Comparison of ENCODE assay signal across 1 cellular context in genomic region chr7:123643495-123644428, GRCh38.
A peak's percentile ranks its signal among the peaks of the same experiment; 100 is the strongest.
TF ChIP-seq lines count a peak whose summit lies in the region.

No MANE protein-coding gene starts in this region.

TF ChIP-seq in HEK293, 187 proteins besides CTCF, POLR2A, EP300 and RAD21 (continued from another document and continues in another):
- TF ChIP-seq TSHZ1 (tag by site-specific recombination; IDR thresholded peaks at IDR 0.05; ENCODE audit: borderline replicate concordance) (peak; percentile 95), ZNF366 (tag by site-specific recombination; conservative IDR thresholded peaks at IDR 0.05) (peak; percentile 85), ZNF549 (tag by site-specific recombination; IDR thresholded peaks at IDR 0.05) (no peak), ZNF645 (tag by site-specific recombination; IDR thresholded peaks at IDR 0.05) (no peak), ZNF26 (tag by site-specific recombination; IDR thresholded peaks at IDR 0.05) (no peak), ZSCAN18 (tag by site-specific recombination; IDR thresholded peaks at IDR 0.05) (no peak), KLF1 (tag by site-specific recombination; IDR thresholded peaks at IDR 0.05) (no peak), ZNF701 (tag by site-specific recombination; IDR thresholded peaks at IDR 0.05) (no peak), ZNF664 (tag by site-specific recombination; IDR thresholded peaks at IDR 0.05) (no peak), ZNF596 (tag by site-specific recombination; IDR thresholded peaks at IDR 0.05) (no peak), ZBTB7A (tag by site-specific recombination; IDR thresholded peaks at IDR 0.05; ENCODE audit: low read depth) (no peak), BCL11B (tag by site-specific recombination; IDR thresholded peaks at IDR 0.05; ENCODE audit: low read depth) (no peak), ATF2 (tag by site-specific recombination; IDR thresholded peaks at IDR 0.05; ENCODE audit: low read depth) (no peak; the same call in 1 of the 2 replicates), ZNF24 (tag by site-specific recombination; IDR thresholded peaks at IDR 0.05) (peak; percentile 69; the same call in 1 of the 2 replicates), TRIM28 (IDR thresholded peaks at IDR 0.05; ENCODE audit: borderline replicate concordance, low read length) (no peak; the same call in 1 of the 2 replicates), KLF7 (tag by site-specific recombination; IDR thresholded peaks at IDR 0.05; ENCODE audit: borderline replicate concordance) (peak; percentile 25; the same call in 1 of the 2 replicates), ZNF292 (tag by site-specific recombination; IDR thresholded peaks at IDR 0.05; ENCODE audit: borderline replicate concordance, low read depth) (no peak), ZNF133 (tag by site-specific recombination; IDR thresholded peaks at IDR 0.05) (no peak), KLF9 (tag by site-specific recombination; IDR thresholded peaks at IDR 0.05; ENCODE audit: low read depth) (no peak), REST (tag by site-specific recombination; IDR thresholded peaks at IDR 0.05) (no peak), ZNF621 (tag by site-specific recombination; IDR thresholded peaks at IDR 0.05) (no peak), ZNF335 (tag by site-specific recombination; conservative IDR thresholded peaks at IDR 0.05) (peak; percentile 95), ZNF146 (tag by site-specific recombination; IDR thresholded peaks at IDR 0.05) (no peak), ZFHX2 (tag by site-specific recombination; conservative IDR thresholded peaks at IDR 0.05) (no peak), ZBTB8A (tag by site-specific recombination; IDR thresholded peaks at IDR 0.05) (no peak), RBAK (tag by site-specific recombination; IDR thresholded peaks at IDR 0.05) (no peak), ZFP41 (tag by site-specific recombination; IDR thresholded peaks at IDR 0.05; ENCODE audit: borderline replicate concordance) (no peak), ZFP3 (tag by site-specific recombination; IDR thresholded peaks at IDR 0.05; ENCODE audit: low read depth) (no peak), ZNF362 (tag by site-specific recombination; IDR thresholded peaks at IDR 0.05) (peak; percentile 67; the same call in 1 of the 2 replicates), ZNF654 (tag by site-specific recombination; IDR thresholded peaks at IDR 0.05; ENCODE audit: low read depth) (no peak), ZNF214 (tag by site-specific recombination; IDR thresholded peaks at IDR 0.05; ENCODE audit: borderline replicate concordance) (no peak), ZNF423 (tag by site-specific recombination; IDR thresholded peaks at IDR 0.05) (no peak), SP2 (tag by site-specific recombination; IDR thresholded peaks at IDR 0.05) (peak; percentile 30; the same call in 1 of the 2 replicates), GLI4 (tag by site-specific recombination; IDR thresholded peaks at IDR 0.05) (no peak), ZNF18 (tag by site-specific recombination; IDR thresholded peaks at IDR 0.05) (no peak), ZNF132 (tag by site-specific recombination; IDR thresholded peaks at IDR 0.05; ENCODE audit: borderline replicate concordance) (no peak), ZSCAN5A (tag by site-specific recombination; IDR thresholded peaks at IDR 0.05) (no peak), SP7 (tag by site-specific recombination; IDR thresholded peaks at IDR 0.05) (peak; percentile 94), GLIS2 (tag by site-specific recombination; IDR thresholded peaks at IDR 0.05) (no peak), MYNN (tag by site-specific recombination; IDR thresholded peaks at IDR 0.05; ENCODE audit: borderline replicate concordance) (no peak), ZNF776 (tag by site-specific recombination; IDR thresholded peaks at IDR 0.05; ENCODE audit: borderline replicate concordance) (no peak), ZNF658 (tag by site-specific recombination; IDR thresholded peaks at IDR 0.05) (no peak), ZBTB20 (tag by site-specific recombination; IDR thresholded peaks at IDR 0.05) (no peak), WT1 (tag by site-specific recombination; IDR thresholded peaks at IDR 0.05) (peak; percentile 46; the same call in 1 of the 2 replicates), ZNF239 (tag by site-specific recombination; IDR thresholded peaks at IDR 0.05) (no peak), ZNF433 (tag by site-specific recombination; IDR thresholded peaks at IDR 0.05; ENCODE audit: low read depth) (no peak), ZNF169 (tag by site-specific recombination; IDR thresholded peaks at IDR 0.05) (no peak), ZFP69B (tag by site-specific recombination; IDR thresholded peaks at IDR 0.05) (peak; percentile 78), OVOL3 (tag by site-specific recombination; IDR thresholded peaks at IDR 0.05) (no peak), HOXA7 (CRISPR knock-in tag; IDR thresholded peaks at IDR 0.05; ENCODE audit: borderline replicate concordance) (no peak)
